ENCODE assay signal across 19 cellular contexts in genomic region chr4:136505020-136505419, GRCh38.
DNase-seq lines count a peak whose midpoint lies in the region; ATAC-seq, FAIRE-seq and TF ChIP-seq lines count a peak whose summit lies in the region.
"Had no signal": no experiment of that assay in that cellular context is flagged by ENCODE, and none has a peak within 500 bp of the region (broad histone marks: within the 10 kb centered on the region; RNA-seq: fewer than 3 reads in every experiment).

No MANE protein-coding gene starts in this region.

- H4K20me1 ChIP-seq in PC-9 (ENCODE audit: insufficient read depth) (no peaks in the 10 kb centered on the region), HepG2 (ENCODE audit: insufficient read depth, low read length) (no peaks in the 10 kb centered on the region)

- ATAC-seq in HG03342 (IDR thresholded peaks at IDR 0.05; ENCODE audit: unreplicated experiment) (no peak), HepG2 (no peak)
- ATAC-seq: gastrocnemius medialis; natural killer cell treated with Interleukin-12 subunit alpha and Interleukin-12 subunit beta and Interleukin-15 and Interleukin-18, amount 100 ng/mL, for 72 hours had no signal

- TF ChIP-seq RAD21 in HepG2 (CRISPR knock-in tag; IDR thresholded peaks at IDR 0.05) = no peak

- H3K9me2 ChIP-seq in PC-9 (ENCODE audit: insufficient read depth) = no peaks in the 10 kb centered on the region

- H3K27ac ChIP-seq in HUES64 (ENCODE audit: low read depth, low read length) (peak overlapping the region; percentile 31; the same call in 1 of the 2 replicates), PC-9 (peak overlapping the region; percentile 60), iPS-18a (ENCODE audit: low read length) (peak overlapping the region; percentile 25), HepG2 (ENCODE audit: extremely low read length, insufficient read depth, low read length) (no peak overlapping the region)
- H3K27ac ChIP-seq: gastrocnemius medialis, right atrium auricular region, vagina, WERI-Rb-1 had no signal

- H3K36me3 ChIP-seq in HUES64 (ENCODE audit: insufficient read depth, low read length) (no peaks in the 10 kb centered on the region), PC-9 (ENCODE audit: low read depth) (no peaks in the 10 kb centered on the region), iPS-18a (ENCODE audit: control insufficient read depth, low read depth, low read length) (no peaks in the 10 kb centered on the region), HepG2 (replicated peaks in 1 of 2; ENCODE audit: control insufficient read depth in 1 of 2, insufficient read depth in 2 of 2, low read length in 2 of 2) (no peaks in the 10 kb centered on the region)
- H3K36me3 ChIP-seq: gastrocnemius medialis, right atrium auricular region, vagina, WERI-Rb-1 had no signal

- H3K4me3 ChIP-seq in HUES64 (ENCODE audit: low read length) = no peak overlapping the region
- no peak overlapping the region for H3K4me3 ChIP-seq in PC-9
- H3K4me3 ChIP-seq in iPS-18a (ENCODE audit: low read length) = peak overlapping the region; percentile 30
- no peak overlapping the region for H3K4me3 ChIP-seq in HepG2 (replicated peaks in 1 of 3; ENCODE audit: insufficient read depth in 1 of 3, low read depth in 2 of 3, low read length in 3 of 3)
- H3K4me3 ChIP-seq: gastrocnemius medialis, lung, right atrium auricular region, vagina had no signal

- H3K4me1 ChIP-seq in HUES64 (ENCODE audit: insufficient read depth, low read length) (peaks cover 9% of the 10 kb centered on the region), PC-9 (replicated peaks; ENCODE audit: insufficient read depth) (peaks cover 10% of the 10 kb centered on the region; the same call in 1 of the 2 replicates), iPS-18a (ENCODE audit: control insufficient read depth, low read depth, low read length) (peaks cover 10% of the 10 kb centered on the region), HepG2 (ENCODE audit: insufficient read depth, low read length) (no peaks in the 10 kb centered on the region)
- H3K4me1 ChIP-seq: gastrocnemius medialis, right atrium auricular region, vagina had no signal

- in situ Hi-C loops in Caki2 (cut with HindIII; ENCODE audit: low pct_unique_long_range_greater_than_20kb, low sequenced_read_pairs) = no loop called here
- in situ Hi-C loops in HepG2 (cut with HindIII; ENCODE audit: extremely low pct_ligation_motif_present, low pct_unique_long_range_greater_than_20kb) = no loop called here

- no peak for TF ChIP-seq POLR2A in HepG2 (IDR thresholded peaks at IDR 0.05; ENCODE audit: insufficient read depth in 1 of 2, low read depth in 2 of 2, low read length in 2 of 2)

- no peaks in the 10 kb centered on the region; the same call in 1 of the 2 replicates for H3K9me3 ChIP-seq in HUES64 (ENCODE audit: insufficient read depth, low read depth, low read length)
- H3K9me3 ChIP-seq in PC-9 (ENCODE audit: insufficient read depth, low read depth) = peaks cover 4% of the 10 kb centered on the region; the same call in 1 of the 2 replicates
- no peaks in the 10 kb centered on the region for H3K9me3 ChIP-seq in iPS-18a (ENCODE audit: control insufficient read depth, low read depth, low read length)
- no peaks in the 10 kb centered on the region for H3K9me3 ChIP-seq in HepG2 (ENCODE audit: low read length)
- H3K9me3 ChIP-seq: gastrocnemius medialis, right atrium auricular region, vagina had no signal

- TF ChIP-seq EP300 in HepG2 (IDR thresholded peaks at IDR 0.05; ENCODE audit: low read depth in 2 of 2, low read length in 2 of 2) (no peak), HepG2 (CRISPR knock-in tag; IDR thresholded peaks at IDR 0.05; ENCODE audit: borderline replicate concordance) (no peak)

- H3K27me3 ChIP-seq in HUES64 (ENCODE audit: insufficient read depth, low read length) (no peaks in the 10 kb centered on the region), PC-9 (ENCODE audit: insufficient read depth, low read depth) (no peaks in the 10 kb centered on the region), iPS-18a (ENCODE audit: control insufficient read depth, insufficient read depth, low read length) (no peaks in the 10 kb centered on the region), HepG2 (ENCODE audit: control insufficient read depth in 1 of 2, insufficient read depth in 2 of 2, low read length in 2 of 2) (no peaks in the 10 kb centered on the region)
- H3K27me3 ChIP-seq: gastrocnemius medialis, right atrium auricular region, vagina had no signal

- no peaks in the 10 kb centered on the region for H3F3A ChIP-seq in PC-9 (ENCODE audit: insufficient read depth, low read depth)

- CTCF ChIA-PET in PC-9 (lab: Charles Lee) = no interaction called here
- CTCF ChIA-PET in HepG2 (lab: Yijun Ruan, JAX; ENCODE audit: low intra/inter-chr PET ratio, low total read pairs) = no interaction called here

- DNase-seq in Caki2 (ENCODE audit: low read depth) (peak; percentile 25), PC-9 (peak in 1 of 2 experiments; percentile 36), T-helper 1 cell (no peak), 8988T (no peak), HepG2 (ENCODE audit: low spot score) (no peak)
- DNase-seq: cerebellar nuclear complex, gastrocnemius medialis, MM.1S, NCI-H510A treated with DMSO at 0.1 percent for 48 hours, WERI-Rb-1 had no signal

- FAIRE-seq in HepG2 (lab: Jason Lieb, UNC) = no peak
- FAIRE-seq: endometrium, HTR-8/SVneo had no signal

- intact Hi-C loops in PC-9 (cut with micrococcal nuclease; ENCODE audit: unreplicated experiment) = no loop called here
- intact Hi-C loops in HepG2 (cut with micrococcal nuclease; ENCODE audit: unreplicated experiment) = no loop called here

- 71% methylated on average over 1 of the region's 1 CpG for WGBS in HUES64
- 6% methylated on average over 1 of the region's 1 CpG for WGBS in HepG2 (ENCODE audit: low lambda C conversion rate)

- POLR2A ChIA-PET in PC-9 (lab: Charles Lee; ENCODE audit: unreplicated experiment) (no interaction called here), HepG2 (lab: Yijun Ruan, JAX) (no interaction called here)

- no peak for TF ChIP-seq CTCF in PC-9 (conservative IDR thresholded peaks at IDR 0.05)
- TF ChIP-seq CTCF in HepG2 (CRISPR knock-in tag; IDR thresholded peaks at IDR 0.05) = no peak

- no peak overlapping the region for H3K4me2 ChIP-seq in PC-9
- H3K4me2 ChIP-seq in HepG2 (ENCODE audit: low read depth, low read length) = no peak overlapping the region

- H3K79me2 ChIP-seq in PC-9 (ENCODE audit: low read depth) (no peaks in the 10 kb centered on the region), HepG2 (ENCODE audit: insufficient read depth, low read length) (no peaks in the 10 kb centered on the region)

- no TSS peak for BruUV-seq in PC-9 (replicated peaks; lab: Mats Ljungman, UMichigan)
- no TSS peak for BruUV-seq in HepG2 (replicated peaks; lab: Mats Ljungman, UMichigan)

- H3K9ac ChIP-seq in HUES64 (ENCODE audit: low read depth, low read length) (no peak overlapping the region), iPS-18a (ENCODE audit: low read length) (no peak overlapping the region), HepG2 (ENCODE audit: insufficient read depth, low read depth, low read length) (no peak overlapping the region)

- H2AFZ ChIP-seq in PC-9 = peak overlapping the region; percentile 66; the same call in 1 of the 2 replicates
- H2AFZ ChIP-seq in HepG2 (ENCODE audit: low read length) = no peak overlapping the region

TF ChIP-seq in HepG2, 621 proteins besides CTCF, POLR2A, EP300 and RAD21:
- TF ChIP-seq MAFK (conservative IDR thresholded peaks at IDR 0.05 in 1 of 2, IDR thresholded peaks at IDR 0.05 in 1 of 2; ENCODE audit: low read length in 2 of 2) = 0 out of 4 replicates have a peak, but pooled peaks of 1 of the 2 experiments have one; percentile 13
- no peak for TF ChIP-seq NFKBIZ (CRISPR knock-in tag; IDR thresholded peaks at IDR 0.05)
- no peak for TF ChIP-seq HMG20A (CRISPR knock-in tag; IDR thresholded peaks at IDR 0.05; ENCODE audit: borderline replicate concordance)
